Comparison of ENCODE assay signal across 20 cellular contexts in the genomic region with DNA sequence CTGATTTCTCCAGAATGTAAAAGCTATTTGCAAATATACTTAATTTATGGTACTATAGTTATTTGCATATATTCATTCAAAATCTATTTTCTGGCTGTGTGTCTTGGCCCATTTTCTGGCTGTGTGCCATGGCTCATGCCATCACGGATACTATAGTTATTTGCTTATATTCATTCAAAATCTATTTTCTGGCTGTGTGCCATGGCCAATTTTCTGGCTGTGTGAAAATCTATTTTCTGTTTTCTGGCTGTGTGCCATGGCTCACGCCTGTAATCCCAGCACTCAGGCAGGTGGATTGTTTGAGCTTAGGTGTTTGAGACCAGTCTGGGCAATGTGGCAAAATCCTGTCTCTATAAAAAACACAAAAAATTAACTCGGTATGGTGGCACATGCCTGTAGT.
DNase-seq lines count a peak whose midpoint lies in the region; ATAC-seq lines count a peak whose summit lies in the region.
"Had no signal": no experiment of that assay in that cellular context is flagged by ENCODE, and none has a peak within 500 bp of the region (broad histone marks: within the 10 kb centered on the region; RNA-seq: fewer than 3 reads in every experiment).

No MANE protein-coding gene starts in this region.

- DNase-seq in DMS53 (lab: John Stamatoyannopoulos, UW) (peak; percentile 63), NCI-H1048 (lab: John Stamatoyannopoulos, UW) (peak; percentile 91), NCI-H2171 (lab: John Stamatoyannopoulos, UW) (peak; percentile 55), RPMI8226 (peak; percentile 92), GDM1 (lab: John Stamatoyannopoulos, UW) (no peak), hypothalamus (lab: John Stamatoyannopoulos, UW) (no peak)
- DNase-seq: activated CD4-positive, alpha-beta T cell treated with anti-CD3 and anti-CD28 coated beads for 36 hours; activated CD8-positive, alpha-beta memory T cell treated with anti-CD3 and anti-CD28 coated beads for 24 hours; activated naive CD4-positive, alpha-beta T cell treated with Interleukin-2 at 50 U/mL for 16 hours; activated T-cell treated with anti-CD3 and anti-CD28 coated beads, Interleukin-2, amount 50 U/mL, for 4 hours; CD4-positive, CD25-positive, alpha-beta regulatory T cell; DMS153; GM23248; NCI-H1694; PC-9; psoas muscle; small intestine had no signal

- no peak for ATAC-seq in HG02623 (IDR thresholded peaks at IDR 0.05; ENCODE audit: unreplicated experiment)
- ATAC-seq: activated CD4-positive, alpha-beta T cell treated with anti-CD3 and anti-CD28 coated beads for 36 hours; activated T-cell treated with anti-CD3 and anti-CD28 coated beads, Interleukin-2, amount 50 U/mL, for 4 hours; GM12878; psoas muscle; stimulated activated memory B cell treated with anti-CD40 and anti-IgM and Interleukin-4, amounts not matched to agents 10 μg/mL and 1 μg/mL and 100 μg/mL, for 72 hours had no signal

Comparison
In these comparisons a context has a peak if more than half of its experiments do, and no peak if none do; other contexts are left out.
1. DNase-seq: peak in DMS53 (single experiment), NCI-H1048 (single experiment), NCI-H2171 (single experiment) and RPMI8226 (single experiment); none in GDM1 (single experiment) and hypothalamus (0 of 51).